8 cellular contexts compared by ENCODE assay signal in genomic region chrX:78103656-78104446, GRCh38. TPM values are rescaled to one million over a fixed set of nuclear protein-coding genes. Genes with fewer than 3 reads are reported as not detected.
A peak's percentile ranks its signal among the peaks of the same experiment; 100 is the strongest.
DNase-seq lines count a peak whose midpoint lies in the region; ATAC-seq and TF ChIP-seq lines count a peak whose summit lies in the region.

PGK1 (plus strand) TSS chrX:78104248; CDS start chrX:78104341, 93 bp downstream.

- H3K36me3 ChIP-seq in NT2/D1 (ENCODE audit: insufficient read depth, insufficient read length, low read length) (peaks cover 32% of the 10 kb centered on the region), endodermal cell (ENCODE audit: control insufficient read depth, insufficient read depth, low read length) (peaks cover 4% of the 10 kb centered on the region)

- peak within 1 kb of the TSS; percentile 95 for H3K27ac Mint-ChIP-seq in endodermal cell

- peak within 1 kb of the TSS; percentile 89 for H3K4me3 Mint-ChIP-seq in endodermal cell

- H3K4me1 Mint-ChIP-seq in endodermal cell: peaks cover 9% of the 10 kb centered on the region

- H3K9me3 ChIP-seq in NT2/D1 (ENCODE audit: insufficient read depth, low read length) (no peaks in the 10 kb centered on the region), endodermal cell (ENCODE audit: control insufficient read depth, low read length) (no peaks in the 10 kb centered on the region)

- WGBS in endodermal cell (ENCODE audit: insufficient coverage in 1 of 2, insufficient read length in 1 of 2), 2 experiments: 0% methylated on average over 5 to 70 of the region's 72 CpGs

- DNase-seq in COR-L47 (lab: John Stamatoyannopoulos, UW): peak; percentile 89
- peak; percentile 2 to 96 (median 88) for DNase-seq in HUDEP-2 (lab: John Stamatoyannopoulos, UW; ENCODE audit: unreplicated experiment in 76 of 76)
- DNase-seq in NT2/D1 (ENCODE audit: low read depth, low spot score): peak; percentile 92
- DNase-seq in activated CD8-positive, alpha-beta memory T cell treated with anti-CD3 and anti-CD28 coated beads, Interleukin-2, amount 50 U/mL, for 1 hour (ENCODE audit: extremely low read depth): peak; percentile 83
- DNase-seq in endodermal cell: peak; percentile 96
- peak; percentile 97 for DNase-seq in mesenteric fat pad (ENCODE audit: low spot score)
- peak; percentile 73 for DNase-seq in stimulated activated CD8-positive, alpha-beta memory T cell treated with anti-CD3 and anti-CD28 coated beads, Interleukin-15, amount 100 ng/mL, for 24 hours (ENCODE audit: low read depth)

- no peaks in the 10 kb centered on the region for H3K27me3 Mint-ChIP-seq in endodermal cell (ENCODE audit: insufficient read depth)

- H3K36me3 Mint-ChIP-seq in endodermal cell (ENCODE audit: low read depth): peaks cover 3% of the 10 kb centered on the region

- peak; percentile 94 for ATAC-seq in GM21381 (IDR thresholded peaks at IDR 0.05; ENCODE audit: unreplicated experiment)

- no peak for TF ChIP-seq CTCF in endodermal cell (conservative IDR thresholded peaks at IDR 0.05)

- peak within 1 kb of the TSS; percentile 82 for H3K27ac ChIP-seq in endodermal cell (ENCODE audit: low read depth, low read length)

- H3K27me3 ChIP-seq in NT2/D1 (ENCODE audit: insufficient read depth, insufficient read length) (no peaks in the 10 kb centered on the region), endodermal cell (ENCODE audit: control insufficient read depth, insufficient read depth, low read length, poor library complexity, severe bottlenecking) (no peaks in the 10 kb centered on the region)

- H3K4me3 ChIP-seq in NT2/D1 (ENCODE audit: insufficient read length, low read depth) (peak within 1 kb of the TSS; percentile 99), endodermal cell (ENCODE audit: low read length) (peak within 1 kb of the TSS; percentile 95)

- peaks cover 64% of the 10 kb centered on the region for H3K9me3 Mint-ChIP-seq in endodermal cell

- no peaks in the 10 kb centered on the region for H3K4me1 ChIP-seq in NT2/D1 (ENCODE audit: insufficient read depth, insufficient read length)
- H3K4me1 ChIP-seq in endodermal cell (ENCODE audit: control insufficient read depth, insufficient read depth, low read length): peaks cover 2% of the 10 kb centered on the region

- H3K9ac ChIP-seq in NT2/D1 (ENCODE audit: insufficient read length, low read depth) (peak within 1 kb of the TSS; percentile 99), endodermal cell (ENCODE audit: extremely low read depth, low read length, poor library complexity, severe bottlenecking) (peak within 1 kb of the TSS; percentile 89)

RNA-seq across cellular contexts. Expression of gene PGK1, which starts in this region (rescaled TPM):
- total RNA-seq in endodermal cell (100 to 1,000 TPM; 277 to 296 TPM), mesenteric fat pad (339 TPM)
- polyA plus RNA-seq in endodermal cell (2013, experiment 1 of 2): 321 TPM
- polyA plus RNA-seq in endodermal cell (2013, experiment 2 of 2): 341 TPM

Comparison
In these comparisons a context has a peak if more than half of its experiments do, and no peak if none do; other contexts are left out.
1. Peak in every context shown above with its lines: DNase-seq, ATAC-seq, H3K4me3 ChIP-seq and H3K27ac ChIP-seq.